In genomic region chr1:22769932-22770331, GRCh38 we compare ENCODE assay signal across 21 cellular contexts.
A peak's percentile ranks its signal among the peaks of the same experiment; 100 is the strongest.
DNase-seq lines count a peak whose midpoint lies in the region; FAIRE-seq and TF ChIP-seq lines count a peak whose summit lies in the region.
"Had no signal": no experiment of that assay in that cellular context is flagged by ENCODE, and none has a peak within 500 bp of the region (broad histone marks: within the 10 kb centered on the region; RNA-seq: fewer than 3 reads in every experiment).

No MANE protein-coding gene starts in this region.

- peak; percentile 67 for FAIRE-seq in urothelium cell line (lab: Jason Lieb, UNC)
- FAIRE-seq: A204.1, D721Med, G401.6, GM12878, GM12892, GM18507 had no signal

- TF ChIP-seq CTCF in foreskin fibroblast (IDR thresholded peaks at IDR 0.05; ENCODE audit: low read depth, low read length): no peak

- DNase-seq in NCI-H69 (lab: John Stamatoyannopoulos, UW) (peak; percentile 72), left kidney (ENCODE audit: low read depth, low spot score) (peak; percentile 38), urothelium cell line (ENCODE audit: low spot score) (no peak), midbrain (lab: John Stamatoyannopoulos, UW) (no peak), foreskin fibroblast (no peak), Ammon's horn (ENCODE audit: low spot score) (no peak)
- DNase-seq: 8988T; ACHN; Caco-2; Calu3; CD4-positive, alpha-beta T cell; CD8-positive, alpha-beta T cell; DMS79 treated with DMSO at 0.1 percent for 48 hours; GF-D8 had no signal

- no peak overlapping the region for H3K4me3 ChIP-seq in foreskin fibroblast (ENCODE audit: low read depth in 1 of 2, low read length in 2 of 2)
- H3K4me3 ChIP-seq: BLaER1 treated with 17β-estradiol and CSF1 and Interleukin-3, amounts not matched to agents 10 nM and 100 nM; GM12878 had no signal

Comparison
In these comparisons a context has a peak if more than half of its experiments do, and no peak if none do; other contexts are left out.
1. DNase-seq: peak in NCI-H69 (single experiment) and left kidney (single experiment); none in urothelium cell line (single experiment), midbrain (single experiment), foreskin fibroblast (0 of 2) and Ammon's horn (single experiment).